In genomic region chr4:184968784-184969201, GRCh38 we compare ENCODE assay signal across 19 cellular contexts. TPM values are rescaled to one million over a fixed set of nuclear protein-coding genes. Genes with fewer than 3 reads are reported as not detected.
DNase-seq lines count a peak whose midpoint lies in the region; ATAC-seq, FAIRE-seq and TF ChIP-seq lines count a peak whose summit lies in the region.
"Had no signal": no experiment of that assay in that cellular context is flagged by ENCODE, and none has a peak within 500 bp of the region (broad histone marks: within the 10 kb centered on the region; RNA-seq: fewer than 3 reads in every experiment).

No MANE protein-coding gene starts in this region.

- H3K4me1 ChIP-seq in GM12878 (ENCODE audit: control insufficient read depth, insufficient read depth, low read length) (no peaks in the 10 kb centered on the region), kidney (ENCODE audit: control insufficient read depth in 1 of 2, insufficient read depth in 1 of 2, low read depth in 1 of 2, low read length in 2 of 2) (peaks cover 7 to 8% of the 10 kb centered on the region in 2 donors), skeletal muscle tissue (ENCODE audit: control insufficient read depth in 3 of 3, insufficient read depth in 3 of 3, low read length in 3 of 3) (peaks cover 9 to 12% (median 10%) of the 10 kb centered on the region in 3 donors)
- H3K4me1 ChIP-seq: SJSA1 had no signal

- H3K4me2 ChIP-seq in GM12878 (ENCODE audit: control insufficient read depth, insufficient read depth), result no peak overlapping the region

- H3K36me3 ChIP-seq in GM12878 (ENCODE audit: control insufficient read depth in 2 of 2, insufficient read depth in 2 of 2, low read length in 1 of 2), result no peaks in the 10 kb centered on the region
- no peaks in the 10 kb centered on the region for H3K36me3 ChIP-seq in kidney (ENCODE audit: control insufficient read depth in 1 of 2, insufficient read depth in 2 of 2, low read length in 2 of 2)
- H3K36me3 ChIP-seq in skeletal muscle tissue (ENCODE audit: control insufficient read depth in 3 of 3, insufficient read depth in 3 of 3, low read length in 3 of 3), result no peaks in the 10 kb centered on the region
- H3K36me3 ChIP-seq: SJSA1 had no signal

- no peaks in the 10 kb centered on the region; the same call in 2 of the 3 replicates for H3K9me3 ChIP-seq in GM12878 (replicated peaks; ENCODE audit: control insufficient read depth, insufficient read depth, low read length)
- no peaks in the 10 kb centered on the region for H3K9me3 ChIP-seq in kidney (ENCODE audit: control insufficient read depth in 1 of 2, low read length in 2 of 2)
- H3K9me3 ChIP-seq in skeletal muscle tissue (ENCODE audit: control insufficient read depth in 3 of 3, low read length in 3 of 3), result no peaks in the 10 kb centered on the region
- H3K9me3 ChIP-seq: SJSA1 had no signal

- no peaks in the 10 kb centered on the region for H4K20me1 ChIP-seq in GM12878 (ENCODE audit: control insufficient read depth, insufficient read depth)

- ATAC-seq in GM12878, result peak; percentile 36
- ATAC-seq in HG02763 (IDR thresholded peaks at IDR 0.05; ENCODE audit: unreplicated experiment), result no peak
- ATAC-seq: CD8-positive, alpha-beta T cell had no signal

- SMC1A ChIA-PET in GM12878 (lab: Charles Lee; ENCODE audit: uncharacterized antibody, unreplicated experiment), result no interaction called here

- no peak for FAIRE-seq in GM12878 (lab: Jason Lieb, UNC)
- FAIRE-seq in kidney (lab: Jason Lieb, UNC), result peak; percentile 61
- FAIRE-seq: HTR-8/SVneo had no signal

- 80% methylated on average over 5 of the region's 5 CpGs for WGBS in GM12878 (ENCODE audit: insufficient coverage, insufficient replicate concordance, low lambda C conversion rate, missing lambda C conversion rate)

- no peak for TF ChIP-seq POLR2A in GM12878 (IDR thresholded peaks at IDR 0.05; ENCODE audit: low read depth, low read length)

- intact Hi-C loops in GM12878 (cut with micrococcal nuclease; ENCODE audit: unreplicated experiment), result no loop called here
- intact Hi-C loops in kidney (cut with DNase I), result no loop called here

- no TSS peak for BruUV-seq in GM12878 (replicated peaks; lab: Mats Ljungman, UMichigan)

- no peaks in the 10 kb centered on the region for H3K79me2 ChIP-seq in GM12878 (ENCODE audit: control insufficient read depth, insufficient read depth, low read length)

- no peak overlapping the region for H3K9ac ChIP-seq in GM12878 (ENCODE audit: control insufficient read depth, insufficient read depth, low read length)
- H3K9ac ChIP-seq in kidney (ENCODE audit: low read length in 2 of 2), result peak overlapping the region; percentile 41 to 43
- H3K9ac ChIP-seq in skeletal muscle tissue (ENCODE audit: low read depth in 1 of 3, low read length in 3 of 3), result peak overlapping the region in 2 of 3 donors; percentile 7 to 23

- peak; percentile 84 for DNase-seq in LNCaP clone FGC (ENCODE audit: low read depth)
- DNase-seq in GM12878 (ENCODE audit: low read depth, low spot score), result no peak
- peak; percentile 89 for DNase-seq in kidney
- no peak for DNase-seq in globus pallidus (ENCODE audit: low spot score)
- DNase-seq in cortex of kidney (lab: John Stamatoyannopoulos, UW), result no peak
- DNase-seq in NCI-H1092 (lab: John Stamatoyannopoulos, UW), result no peak
- DNase-seq: activated T-cell treated with anti-CD3 and anti-CD28 coated beads, Interleukin-2, amount 50 U/mL, for 48 hours; effector memory CD4-positive, alpha-beta T cell; glutamatergic neuron; NCI-H1092 treated with DMSO at 0.1 percent for 48 hours; NCI-H69 had no signal

- POLR2A ChIA-PET in GM12878 (lab: Charles Lee), result no interaction called here

- TF ChIP-seq CTCF in LNCaP clone FGC (IDR thresholded peaks at IDR 0.05; ENCODE audit: control insufficient read depth, extremely low read depth, insufficient read depth) (no peak), GM12878 (IDR thresholded peaks at IDR 0.05 in 2 of 3, conservative IDR thresholded peaks at IDR 0.05 in 1 of 3; ENCODE audit: control insufficient read depth in 2 of 3, extremely low read depth in 1 of 3, insufficient read depth in 1 of 3, low read depth in 3 of 3, low read length in 3 of 3) (no peak), kidney (IDR thresholded peaks at IDR 0.05; ENCODE audit: borderline replicate concordance, extremely low read depth, insufficient read depth) (no peak)

- TF ChIP-seq RAD21 in GM12878 (IDR thresholded peaks at IDR 0.05; ENCODE audit: insufficient read depth, low read depth, low read length), result no peak

- no peak overlapping the region for H3K27ac ChIP-seq in GM12878 (ENCODE audit: control insufficient read depth, insufficient read depth)
- H3K27ac ChIP-seq in kidney (ENCODE audit: low read depth in 2 of 2, low read length in 2 of 2), result no peak overlapping the region
- H3K27ac ChIP-seq in skeletal muscle tissue (ENCODE audit: low read depth, low read length), result no peak overlapping the region
- H3K27ac ChIP-seq: SJSA1 had no signal

- in situ Hi-C loops in GM12878 (cut with MboI), result no loop called here

- no peak overlapping the region for H2AFZ ChIP-seq in GM12878 (ENCODE audit: control insufficient read depth, low read depth, low read length)

- H3K4me3 ChIP-seq in LNCaP clone FGC (ENCODE audit: low read depth, low read length), result no peak overlapping the region
- no peak overlapping the region for H3K4me3 ChIP-seq in GM12878
- H3K4me3 ChIP-seq in kidney (ENCODE audit: low read length in 2 of 2), result no peak overlapping the region
- H3K4me3 ChIP-seq in skeletal muscle tissue (ENCODE audit: low read length in 3 of 3), result no peak overlapping the region
- H3K4me3 ChIP-seq: SJSA1 had no signal

- H3K27me3 ChIP-seq in GM12878 (replicated peaks in 1 of 2; ENCODE audit: control insufficient read depth in 2 of 2, insufficient read depth in 2 of 2, low read length in 1 of 2) (no peaks in the 10 kb centered on the region), skeletal muscle tissue (ENCODE audit: control insufficient read depth in 3 of 3, insufficient read depth in 3 of 3, low read length in 3 of 3) (no peaks in the 10 kb centered on the region)
- H3K27me3 ChIP-seq: SJSA1 had no signal

- RAD21 ChIA-PET in GM12878 (lab: Charles Lee; ENCODE audit: unreplicated experiment), result no interaction called here

- no peak for TF ChIP-seq EP300 in GM12878 (IDR thresholded peaks at IDR 0.05; ENCODE audit: borderline replicate concordance in 1 of 2, control insufficient read depth in 1 of 2, low read depth in 2 of 2, low read length in 2 of 2)

- CTCF ChIA-PET in GM12878 (lab: Yijun Ruan, JAX), result no interaction called here

TF ChIP-seq in GM12878, 131 proteins besides CTCF, POLR2A, EP300 and RAD21:
- TF ChIP-seq DPF2 (IDR thresholded peaks at IDR 0.05), result no peak
- TF ChIP-seq ETV6 (conservative IDR thresholded peaks at IDR 0.05 in 1 of 2, IDR thresholded peaks at IDR 0.05 in 1 of 2; ENCODE audit: borderline replicate concordance in 1 of 2, low read depth in 1 of 2), result no peak
- no peak for TF ChIP-seq NR2C2 (IDR thresholded peaks at IDR 0.05; ENCODE audit: borderline replicate concordance, control insufficient read depth, insufficient read length, low read depth)
- TF ChIP-seq GATAD2B (conservative IDR thresholded peaks at IDR 0.05; ENCODE audit: low read depth), result no peak
TF ChIP-seq in GM12878: peak in this region for 0.

RNA-seq across cellular contexts. Expression of gene HELT, which starts 49.5 kb away (rescaled TPM):
- not detected in 2 replicates for total RNA-seq in GM12878 (2013; cell fraction: nucleolus; rRNA removed)
- total RNA-seq in GM12878 (2014; rRNA removed) (not detected in 2 replicates), GM12878 (2014; rRNA removed; fragmentation: Illumina TruSeq; extraction: Trizol) (not detected in 2 replicates), GM12878 (2021) (not detected in 2 replicates), kidney (not detected), skeletal muscle tissue (not detected)
- not detected for polyA plus RNA-seq in GM12878 (2011; ENCODE audit: low read depth)
- polyA plus RNA-seq in GM12878 (2011; rRNA removed) (not detected in 2 replicates), GM12878 (2014; fragmentation: Illumina TruSeq; extraction: Trizol) (not detected in 2 replicates), GM12878 (2014; fragmentation: Nextera tagmentation; extraction: Ambion mirVana) (not detected), GM12878 (2014; rRNA removed) (not detected in 2 replicates), GM12878 (2016; fragmentation: Nextera tagmentation; extraction: Ambion mirVana) (not detected), kidney (ENCODE audit: insufficient read depth, low read depth, low replicate concordance) (0.37 TPM)
- not detected in 2 replicates for polyA plus RNA-seq in GM12878 (2011; cell fraction: cytosol; rRNA removed)
- not detected in 2 replicates for polyA plus RNA-seq in GM12878 (2011; cell fraction: nucleus; rRNA removed)
- polyA plus RNA-seq in GM12878 (2012), result not detected in 2 replicates
- polyA minus RNA-seq in GM12878 (2011; rRNA and poly(A)+ RNA removed), result not detected in 2 replicates
- polyA minus RNA-seq in GM12878 (2011; cell fraction: cytosol; rRNA and poly(A)+ RNA removed), result not detected in 2 replicates
- polyA minus RNA-seq in GM12878 (2011; cell fraction: nucleus; rRNA and poly(A)+ RNA removed), result not detected in 2 replicates
- total RNA-seq: aorta; CD8-positive, alpha-beta T cell; pulmonary artery endothelial cell; SJSA1; subcutaneous adipose tissue had no signal
- polyA plus RNA-seq: aorta had no signal

Comparison
In these comparisons a context has a peak if more than half of its experiments do, and no peak if none do; other contexts are left out.
1. DNase-seq: peak in LNCaP clone FGC (single experiment) and kidney (single experiment); none in GM12878 (single experiment), globus pallidus (single experiment), cortex of kidney (single experiment) and NCI-H1092 (single experiment).